In the genomic region with DNA sequence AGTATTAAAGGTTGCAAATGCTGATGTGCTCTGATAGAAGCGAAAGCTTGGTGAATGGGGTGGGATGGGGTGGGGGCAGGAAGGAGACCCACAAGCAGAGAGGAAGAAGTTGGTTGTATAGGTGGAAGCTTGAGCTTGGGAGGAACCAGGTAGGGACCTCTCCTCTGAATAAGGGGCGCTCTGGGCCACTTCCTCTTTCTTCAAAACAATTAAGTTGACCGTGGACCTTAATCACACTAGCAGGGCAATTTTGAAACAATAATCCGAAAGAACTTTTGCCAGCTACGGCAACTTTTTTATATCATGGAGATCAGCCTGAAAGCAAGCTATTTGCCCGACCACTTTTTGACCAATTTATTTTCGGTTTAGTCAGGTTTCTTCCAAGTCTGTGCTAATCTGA, we compare ENCODE assay signal across 8 cellular contexts. TPM values are rescaled to one million over a fixed set of nuclear protein-coding genes. Genes with fewer than 3 reads are reported as not detected.
DNase-seq lines count a peak whose midpoint lies in the region; ATAC-seq and TF ChIP-seq lines count a peak whose summit lies in the region.

No MANE protein-coding gene starts in this region.

- H3K36me3 ChIP-seq in OCI-LY7 (ENCODE audit: insufficient read depth, low read length): peaks cover 11% of the 10 kb centered on the region

- BruUV-seq in OCI-LY7 (replicated peaks; lab: Mats Ljungman, UMichigan): no TSS peak

- H3K4me1 Mint-ChIP-seq in progenitor cell of endocrine pancreas (ENCODE audit: low read depth): peaks cover 20% of the 10 kb centered on the region

- H3K4me1 ChIP-seq in OCI-LY7 (ENCODE audit: insufficient read depth, low read length, poor library complexity, severe bottlenecking): peaks cover 19% of the 10 kb centered on the region

- no peaks in the 10 kb centered on the region for H3K9me3 Mint-ChIP-seq in progenitor cell of endocrine pancreas (ENCODE audit: low read depth)

- CTCF ChIA-PET in OCI-LY7 (lab: Charles Lee; ENCODE audit: unreplicated experiment): no interaction called here

- TF ChIP-seq CTCF in OCI-LY7 (conservative IDR thresholded peaks at IDR 0.05; ENCODE audit: low read length) (no peak), epithelial cell of proximal tubule (conservative IDR thresholded peaks at IDR 0.05; ENCODE audit: low read depth, low read length) (no peak), progenitor cell of endocrine pancreas (IDR thresholded peaks at IDR 0.05; ENCODE audit: unreplicated experiment) (no peak)

- no peak overlapping the region for H3K27ac ChIP-seq in OCI-LY7 (ENCODE audit: low read depth, low read length, poor library complexity, severe bottlenecking)

- H3K9me3 ChIP-seq in OCI-LY7 (ENCODE audit: low read length): no peaks in the 10 kb centered on the region

- ATAC-seq in GM21737 (IDR thresholded peaks at IDR 0.05; ENCODE audit: unreplicated experiment): no peak

- H3K4me3 Mint-ChIP-seq in progenitor cell of endocrine pancreas (ENCODE audit: low read depth): peak overlapping the region; percentile 96

- peaks cover 18% of the 10 kb centered on the region for H4K20me1 ChIP-seq in OCI-LY7 (ENCODE audit: insufficient read depth, low read length)

- intact Hi-C loops in OCI-LY7 (cut with micrococcal nuclease; ENCODE audit: unreplicated experiment): loop anchor here (5.0 to 10.0 kb wide), 3 partner anchors 98 to 1820 kb away; partner anchors contain the start of genes HLCS and PSMG1

- no peaks in the 10 kb centered on the region for H3K27me3 Mint-ChIP-seq in progenitor cell of endocrine pancreas

- peak overlapping the region; percentile 90 for H3K4me2 ChIP-seq in OCI-LY7 (ENCODE audit: low read length)

- no peaks in the 10 kb centered on the region for H3K9me2 ChIP-seq in OCI-LY7 (ENCODE audit: insufficient read depth, low read length)

- POLR2A ChIA-PET in OCI-LY7 (lab: Charles Lee): no interaction called here

- no peaks in the 10 kb centered on the region for H3K36me3 Mint-ChIP-seq in progenitor cell of endocrine pancreas (ENCODE audit: insufficient read depth)

- H3K4me3 ChIP-seq in OCI-LY7 (ENCODE audit: low read depth, low read length, poor library complexity, severe bottlenecking) (peak overlapping the region; percentile 81), epithelial cell of proximal tubule (ENCODE audit: low read depth, low read length) (peak overlapping the region; percentile 86)

- DNase-seq in GDM1 (lab: John Stamatoyannopoulos, UW) (peak; percentile 11), OCI-LY7 (ENCODE audit: low spot score) (peak; percentile 44), epithelial cell of proximal tubule (ENCODE audit: low read depth) (no peak), progenitor cell of endocrine pancreas (ENCODE audit: low spot score, unreplicated experiment) (no peak), HT-29 (ENCODE audit: low spot score) (no peak), nucleus accumbens (lab: John Stamatoyannopoulos, UW) (no peak)
- DNase-seq in activated naive CD4-positive, alpha-beta T cell treated with Interleukin-2 at 50 U/mL for 16 hours: no peak

- H3K27ac Mint-ChIP-seq in progenitor cell of endocrine pancreas: peak overlapping the region; percentile 99

- peak overlapping the region; percentile 56; the same call in 1 of the 2 replicates for H2AFZ ChIP-seq in OCI-LY7 (ENCODE audit: low read length)

- H3K79me2 ChIP-seq in OCI-LY7 (ENCODE audit: insufficient read depth, low read depth, low read length): peaks cover 30% of the 10 kb centered on the region

RNA-seq across cellular contexts. Expression of gene DYRK1A, which starts 1.9 kb away (rescaled TPM):
- total RNA-seq in OCI-LY7 (2014; rRNA removed; shearing (Covaris generic)): 46.3 and 58.4 TPM in 2 replicates
- total RNA-seq in OCI-LY7 (2022): 65.1 and 67.1 TPM in 2 replicates
- 23.6 and 28.9 TPM in 2 replicates for total RNA-seq in epithelial cell of proximal tubule
- 83.5 and 90.3 TPM in 2 replicates for total RNA-seq in progenitor cell of endocrine pancreas
- total RNA-seq in HT-29 (2014; rRNA removed; shearing (Covaris generic)): 33.3 and 35.8 TPM in 2 replicates

Comparison
In these comparisons a context has a peak if more than half of its experiments do, and no peak if none do; other contexts are left out.
1. DNase-seq: peak in GDM1 (single experiment) and OCI-LY7 (single experiment); none in epithelial cell of proximal tubule (single experiment), progenitor cell of endocrine pancreas (single experiment), HT-29 (single experiment), nucleus accumbens (0 of 56) and activated naive CD4-positive, alpha-beta T cell treated with Interleukin-2 at 50 U/mL for 16 hours (single experiment).